ENCODE assay signal across 3 cellular contexts in genomic region chr12:124375141-124375788, GRCh38.
TF ChIP-seq lines count a peak whose summit lies in the region.

No MANE protein-coding gene starts in this region.

TF ChIP-seq in HCT116, 20 proteins besides CTCF, POLR2A, EP300 and RAD21 (continued from another document):
- TF ChIP-seq SIN3A (IDR thresholded peaks at IDR 0.05; ENCODE audit: low read depth): no peak
- no peak for TF ChIP-seq POLR2AphosphoS5 (IDR thresholded peaks at IDR 0.05; ENCODE audit: low read depth, low read length)
- no peak for TF ChIP-seq JUND (IDR thresholded peaks at IDR 0.05)
- TF ChIP-seq EZH2 (IDR thresholded peaks at IDR 0.05): no peak
- no peak for TF ChIP-seq ZBTB33 (IDR thresholded peaks at IDR 0.05; ENCODE audit: extremely low read depth, insufficient replicate concordance, low read length)
- no peak for TF ChIP-seq SRF (IDR thresholded peaks at IDR 0.05; ENCODE audit: low read depth)
- TF ChIP-seq MAX (IDR thresholded peaks at IDR 0.05): no peak
- TF ChIP-seq ATF3 (IDR thresholded peaks at IDR 0.05): no peak
- TF ChIP-seq TCF7L2 (IDR thresholded peaks at IDR 0.05; ENCODE audit: borderline replicate concordance, extremely low read depth, insufficient read depth, insufficient read length): no peak
- no peak for TF ChIP-seq CBX3 (IDR thresholded peaks at IDR 0.05; ENCODE audit: low read depth)
- no peak for TF ChIP-seq EGR1 (IDR thresholded peaks at IDR 0.05; ENCODE audit: low read depth)
- no peak for TF ChIP-seq REST (IDR thresholded peaks at IDR 0.05; ENCODE audit: low read depth)
- TF ChIP-seq SP1 (IDR thresholded peaks at IDR 0.05; ENCODE audit: low read depth): no peak
- TF ChIP-seq FOSL1 (IDR thresholded peaks at IDR 0.05; ENCODE audit: low read depth): no peak
- no peak for TF ChIP-seq ZNF274 (IDR thresholded peaks at IDR 0.05; ENCODE audit: low read depth, low read length)

TF ChIP-seq in GM12878, 131 proteins besides CTCF, POLR2A, EP300 and RAD21 (continued from another document):
- no peak for TF ChIP-seq SRF (IDR thresholded peaks at IDR 0.05; ENCODE audit: low read depth in 2 of 2, low read length in 2 of 2)
- TF ChIP-seq CREM (IDR thresholded peaks at IDR 0.05; ENCODE audit: low read depth): no peak
- 0 out of 2 replicates have a peak, but pooled peaks have one; percentile 28 for TF ChIP-seq DPF2 (IDR thresholded peaks at IDR 0.05)
- no peak for TF ChIP-seq E2F4 (IDR thresholded peaks at IDR 0.05; ENCODE audit: low read depth, low read length)
- TF ChIP-seq BMI1 (IDR thresholded peaks at IDR 0.05; ENCODE audit: borderline replicate concordance): no peak

TF ChIP-seq in HepG2, 621 proteins besides CTCF, POLR2A, EP300 and RAD21 (continued from another document):
- TF ChIP-seq ZNF740 (CRISPR knock-in tag; IDR thresholded peaks at IDR 0.05) (no peak), HNF4A (CRISPR knock-in tag; IDR thresholded peaks at IDR 0.05) (0 out of 2 replicates have a peak, but pooled peaks have one; percentile 13), KDM1A (CRISPR knock-in tag; IDR thresholded peaks at IDR 0.05) (peak; percentile 28; the same call in 1 of the 2 replicates), BATF2 (CRISPR knock-in tag; IDR thresholded peaks at IDR 0.05) (no peak), ZNF501 (CRISPR knock-in tag; IDR thresholded peaks at IDR 0.05) (0 out of 2 replicates have a peak, but pooled peaks have one; percentile 47), RXRA (CRISPR knock-in tag; IDR thresholded peaks at IDR 0.05) (no peak), RCOR2 (CRISPR knock-in tag; IDR thresholded peaks at IDR 0.05) (peak; percentile 37; the same call in 1 of the 2 replicates), ZNF558 (CRISPR knock-in tag; IDR thresholded peaks at IDR 0.05; ENCODE audit: borderline replicate concordance) (no peak), CHD4 (IDR thresholded peaks at IDR 0.05; ENCODE audit: borderline replicate concordance, low read length) (peak; percentile 55; the same call in 1 of the 2 replicates), ZNF230 (CRISPR knock-in tag; IDR thresholded peaks at IDR 0.05) (no peak), REPIN1 (CRISPR knock-in tag; IDR thresholded peaks at IDR 0.05; ENCODE audit: borderline replicate concordance, low read depth) (0 out of 2 replicates have a peak, but pooled peaks have one; percentile 15), ZNF274 (CRISPR knock-in tag; IDR thresholded peaks at IDR 0.05) (no peak), STAG1 (CRISPR knock-in tag; IDR thresholded peaks at IDR 0.05) (peak; percentile 24; the same call in 1 of the 2 replicates), SRSF9 (IDR thresholded peaks at IDR 0.05; ENCODE audit: borderline replicate concordance, insufficient read depth, low read depth, low read length, poor library complexity, severe bottlenecking) (no peak), PAXIP1 (CRISPR knock-in tag; conservative IDR thresholded peaks at IDR 0.05) (no peak), ZMYM2 (CRISPR knock-in tag; IDR thresholded peaks at IDR 0.05) (peak; percentile 67; the same call in 1 of the 2 replicates), ZNF629 (CRISPR knock-in tag; conservative IDR thresholded peaks at IDR 0.05) (peak; percentile 98), MNT (IDR thresholded peaks at IDR 0.05) (no peak), ARHGAP35 (CRISPR knock-in tag; IDR thresholded peaks at IDR 0.05; ENCODE audit: borderline replicate concordance) (no peak), ZNF263 (CRISPR knock-in tag; IDR thresholded peaks at IDR 0.05) (no peak), NR2F6 (IDR thresholded peaks at IDR 0.05) (no peak), NR2F6 (CRISPR knock-in tag; IDR thresholded peaks at IDR 0.05) (0 out of 2 replicates have a peak, but pooled peaks have one; percentile 27), ZNF607 (CRISPR knock-in tag; IDR thresholded peaks at IDR 0.05; ENCODE audit: borderline replicate concordance) (0 out of 2 replicates have a peak, but pooled peaks have one; percentile 31), ZNF335 (CRISPR knock-in tag; IDR thresholded peaks at IDR 0.05) (no peak), GZF1 (CRISPR knock-in tag; IDR thresholded peaks at IDR 0.05) (no peak), ZNF20 (CRISPR knock-in tag; IDR thresholded peaks at IDR 0.05) (no peak), ZNF572 (CRISPR knock-in tag; IDR thresholded peaks at IDR 0.05) (0 out of 2 replicates have a peak, but pooled peaks have one; percentile 31), U2AF2 (IDR thresholded peaks at IDR 0.05; ENCODE audit: low read depth, low read length) (no peak), ZBTB38 (CRISPR knock-in tag; IDR thresholded peaks at IDR 0.05) (no peak), ZKSCAN1 (IDR thresholded peaks at IDR 0.05; ENCODE audit: low read length) (peak; percentile 94), POLR2AphosphoS2 (IDR thresholded peaks at IDR 0.05; ENCODE audit: low read depth, low read length) (no peak), SRF (IDR thresholded peaks at IDR 0.05; ENCODE audit: low read depth, low read length) (no peak), ETV5 (CRISPR knock-in tag; IDR thresholded peaks at IDR 0.05; ENCODE audit: borderline replicate concordance) (no peak), ZNF704 (CRISPR knock-in tag; IDR thresholded peaks at IDR 0.05; ENCODE audit: borderline replicate concordance) (no peak), MIXL1 (CRISPR knock-in tag; IDR thresholded peaks at IDR 0.05) (no peak), ZMYM3 (CRISPR knock-in tag; IDR thresholded peaks at IDR 0.05) (peak; percentile 94)
